8 cellular contexts compared by ENCODE assay signal in genomic region chr15:63502137-63502801, GRCh38. TPM values are rescaled to one million over a fixed set of nuclear protein-coding genes. Genes with fewer than 3 reads are reported as not detected.
A peak's percentile ranks its signal among the peaks of the same experiment; 100 is the strongest.
DNase-seq lines count a peak whose midpoint lies in the region; ATAC-seq and TF ChIP-seq lines count a peak whose summit lies in the region.

No MANE protein-coding gene starts in this region.

- DNase-seq in CD4-positive, alpha-beta memory T cell: no peak
- DNase-seq in NCI-H510A treated with DMSO at 0.1 percent for 48 hours (lab: John Stamatoyannopoulos, UW) (peak; percentile 82), coronary artery (ENCODE audit: low spot score) (no peak), neural crest cell (ENCODE audit: low read depth, low spot score) (no peak), HEK293T (ENCODE audit: extremely low spot score) (no peak)
- no peak for DNase-seq in NK-92 treated with Interleukin-12 subunit alpha and Interleukin-12 subunit beta, amount 100 ng/mL, for 24 hours (lab: John Stamatoyannopoulos, UW)

- H3K27ac Mint-ChIP-seq in CD4-positive, alpha-beta memory T cell: peak overlapping the region in 5 of 7 donors; percentile 99 to 100 (median 100)
- H3K27ac Mint-ChIP-seq in neural crest cell (ENCODE audit: unreplicated experiment): no peak overlapping the region

- TF ChIP-seq CTCF in coronary artery (IDR thresholded peaks at IDR 0.05) (no peak), neural crest cell (conservative IDR thresholded peaks at IDR 0.05) (no peak)

- H3K4me3 ChIP-seq in CD4-positive, alpha-beta memory T cell (ENCODE audit: low read length in 2 of 2): no peak overlapping the region
- H3K4me3 ChIP-seq in coronary artery: peak overlapping the region; percentile 64

- no peaks in the 10 kb centered on the region for H3K36me3 ChIP-seq in CD4-positive, alpha-beta memory T cell (ENCODE audit: insufficient read depth, low read length)

- H3K4me1 ChIP-seq in CD4-positive, alpha-beta memory T cell (ENCODE audit: insufficient read depth, low read length): peaks cover 81% of the 10 kb centered on the region

- H3K4me3 Mint-ChIP-seq in CD4-positive, alpha-beta memory T cell: peak overlapping the region in 7 of 8 donors; percentile 87 to 94 (median 91)
- H3K4me3 Mint-ChIP-seq in neural crest cell: peak overlapping the region; percentile 81

- H3K27me3 ChIP-seq in CD4-positive, alpha-beta memory T cell (ENCODE audit: insufficient read depth, low read length): no peaks in the 10 kb centered on the region

- H3K9me3 ChIP-seq in CD4-positive, alpha-beta memory T cell (ENCODE audit: control insufficient read depth in 1 of 2, low read length in 2 of 2): no peaks in the 10 kb centered on the region

- CTCF ChIA-PET in CD4-positive, alpha-beta memory T cell (lab: Charles Lee; ENCODE audit: partially characterized antibody): interaction anchor here (0.7 to 8.7 kb wide), 4 partner anchors 13 to 98 kb away, joined by 3 to 224 read pairs (median 64); no protein-coding TSS in a partner anchor
- CTCF ChIA-PET in HEK293T (lab: Yijun Ruan, JAX): interaction anchor here (1.2 kb wide), 1 partner anchor 15 kb away, joined by 3 read pairs; no protein-coding TSS in a partner anchor

- H3K4me1 Mint-ChIP-seq in CD4-positive, alpha-beta memory T cell: peaks cover 49 to 63% (median 56%) of the 10 kb centered on the region in 4 donors
- H3K4me1 Mint-ChIP-seq in neural crest cell: peaks cover 58% of the 10 kb centered on the region

- peaks cover 0 to 23% of the 10 kb centered on the region in 2 donors for H3K36me3 Mint-ChIP-seq in CD4-positive, alpha-beta memory T cell
- H3K36me3 Mint-ChIP-seq in neural crest cell (ENCODE audit: low read depth): no peaks in the 10 kb centered on the region

- POLR2A ChIA-PET in CD4-positive, alpha-beta memory T cell (lab: Charles Lee; ENCODE audit: partially characterized antibody): interaction anchor here (1.2 to 8.8 kb wide), 4 partner anchors 11 to 107 kb away, joined by 4 to 906 read pairs (median 11); no protein-coding TSS in a partner anchor
- POLR2A ChIA-PET in HEK293T (lab: Yijun Ruan, JAX): no interaction called here

- H3K27me3 Mint-ChIP-seq in CD4-positive, alpha-beta memory T cell: no peaks in the 10 kb centered on the region
- peaks cover 25% of the 10 kb centered on the region for H3K27me3 Mint-ChIP-seq in neural crest cell (ENCODE audit: low read depth)

- H3K27ac ChIP-seq in CD4-positive, alpha-beta memory T cell (ENCODE audit: low read depth, low read length): peak overlapping the region; percentile 98
- H3K27ac ChIP-seq in coronary artery: peak overlapping the region; percentile 97 to 98

- ATAC-seq in HG03565 (IDR thresholded peaks at IDR 0.05; ENCODE audit: unreplicated experiment) (no peak), SK-N-SH treated with all-trans-retinoic acid at 6 μM for 48 hours (no peak)

- H3K9me3 Mint-ChIP-seq in CD4-positive, alpha-beta memory T cell: no peaks in the 10 kb centered on the region
- H3K9me3 Mint-ChIP-seq in neural crest cell: no peaks in the 10 kb centered on the region

- intact Hi-C loops in CD4-positive, alpha-beta memory T cell (cut with micrococcal nuclease): no loop called here

TF ChIP-seq in HEK293T, 16 proteins besides CTCF, POLR2A, EP300 and RAD21:
- no peak for TF ChIP-seq CTBP1 (IDR thresholded peaks at IDR 0.05; ENCODE audit: borderline replicate concordance)
- TF ChIP-seq SUZ12 (IDR thresholded peaks at IDR 0.05): no peak
- no peak for TF ChIP-seq FOXM1 (IDR thresholded peaks at IDR 0.05; ENCODE audit: borderline replicate concordance)
- TF ChIP-seq BHLHE40 (IDR thresholded peaks at IDR 0.05; ENCODE audit: borderline replicate concordance): no peak
- no peak for TF ChIP-seq SP1 (IDR thresholded peaks at IDR 0.05)

TF ChIP-seq in SK-N-SH treated with all-trans-retinoic acid at 6 μM for 48 hours, 23 proteins besides CTCF, POLR2A, EP300 and RAD21:
- TF ChIP-seq ZNF70 (CRISPR knock-in tag; IDR thresholded peaks at IDR 0.05) (no peak), ARNTL (CRISPR knock-in tag; IDR thresholded peaks at IDR 0.05; ENCODE audit: borderline replicate concordance, low read depth) (no peak), ZNF565 (CRISPR knock-in tag; conservative IDR thresholded peaks at IDR 0.05; ENCODE audit: low read depth) (no peak), PATZ1 (CRISPR knock-in tag; IDR thresholded peaks at IDR 0.05; ENCODE audit: borderline replicate concordance) (no peak), GLIS3 (CRISPR knock-in tag; IDR thresholded peaks at IDR 0.05) (no peak), PPARA (CRISPR knock-in tag; IDR thresholded peaks at IDR 0.05; ENCODE audit: borderline replicate concordance) (no peak), TCF4 (CRISPR knock-in tag; IDR thresholded peaks at IDR 0.05; ENCODE audit: borderline replicate concordance) (no peak), ESRRG (CRISPR knock-in tag; IDR thresholded peaks at IDR 0.05) (no peak), ZNF8 (CRISPR knock-in tag; IDR thresholded peaks at IDR 0.05) (no peak), ISL1 (CRISPR knock-in tag; IDR thresholded peaks at IDR 0.05) (no peak), CREB5 (CRISPR knock-in tag; IDR thresholded peaks at IDR 0.05; ENCODE audit: low read depth) (no peak)

RNA-seq across cellular contexts. Expression of gene USP3, which starts 2.1 kb away (rescaled TPM):
- total RNA-seq in CD4-positive, alpha-beta memory T cell: 100 to 1,000 TPM; 148 to 159 TPM
- 10 to 100 TPM; 61.6 to 76.1 TPM for polyA plus RNA-seq in CD4-positive, alpha-beta memory T cell
- 80.0 and 85.7 TPM in 2 replicates for total RNA-seq in neural crest cell
